17 cellular contexts compared by ENCODE assay signal in the genomic region with DNA sequence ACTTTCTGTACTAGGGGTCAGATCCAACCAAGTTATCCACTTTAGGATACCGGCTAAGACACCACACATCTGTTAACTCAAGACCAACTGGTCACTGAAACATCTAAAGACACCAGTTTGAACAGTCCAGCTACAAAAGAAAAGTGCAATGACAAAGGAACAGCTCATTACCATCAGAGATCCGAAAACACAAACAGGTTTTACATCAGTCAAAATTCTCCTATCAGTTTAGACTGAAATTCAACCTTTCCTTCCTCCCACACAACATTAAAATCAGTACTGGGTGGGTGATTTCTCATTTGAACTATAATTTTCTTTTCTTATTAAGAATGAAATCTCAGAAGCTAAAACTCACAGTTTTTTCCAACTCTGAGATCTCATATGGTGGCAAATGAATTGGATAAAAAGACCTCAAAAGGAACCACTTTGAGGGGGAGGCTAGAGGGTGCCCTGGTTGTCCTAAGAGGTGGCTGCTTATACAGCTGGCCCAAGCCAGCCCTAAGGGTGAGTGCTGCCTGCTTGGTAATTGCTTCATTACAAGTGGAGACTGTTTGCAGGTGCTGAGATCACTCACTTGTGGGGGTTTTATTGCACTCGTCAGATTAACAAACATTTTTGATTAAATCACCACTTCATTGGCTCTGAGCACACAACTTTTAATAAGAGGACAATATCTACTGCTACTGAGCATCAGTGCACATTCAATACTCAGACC. TPM values are rescaled to one million over a fixed set of nuclear protein-coding genes. Genes with fewer than 3 reads are reported as not detected.
DNase-seq lines count a peak whose midpoint lies in the region; ATAC-seq and TF ChIP-seq lines count a peak whose summit lies in the region.
"Had no signal": no experiment of that assay in that cellular context is flagged by ENCODE, and none has a peak within 500 bp of the region (broad histone marks: within the 10 kb centered on the region; RNA-seq: fewer than 3 reads in every experiment).

No MANE protein-coding gene starts in this region.

- peaks cover 16 to 46% (median 28%) of the 10 kb centered on the region in 3 donors for H3K4me1 Mint-ChIP-seq in naive B cell

- CTCF ChIA-PET in Panc1 (lab: Charles Lee): interaction anchor here (1.0 kb wide), 1 partner anchor 197 kb away, joined by 3 read pairs; no protein-coding TSS in a partner anchor

- H3K9me3 Mint-ChIP-seq in naive B cell: no peaks in the 10 kb centered on the region

- H3K4me3 Mint-ChIP-seq in naive B cell: no peak overlapping the region

- POLR2A ChIA-PET in Panc1 (lab: Charles Lee): no interaction called here

- ATAC-seq in Panc1 (no peak), naive B cell (ENCODE audit: low read depth in 2 of 2) (no peak), left cardiac atrium (no peak)

- intact Hi-C loops in Panc1 (cut with micrococcal nuclease; ENCODE audit: unreplicated experiment) (no loop called here), left cardiac atrium (cut with DNase I) (no loop called here)

- H3K4me3 ChIP-seq in Panc1 (ENCODE audit: low read depth in 2 of 2, low read length in 2 of 2): no peak overlapping the region
- H3K4me3 ChIP-seq: HAP-1, Peyer's patch, tibial artery had no signal

- H3K9me3 ChIP-seq in Panc1 (ENCODE audit: control insufficient read depth, insufficient read depth, low read depth, low read length): no peaks in the 10 kb centered on the region
- H3K9me3 ChIP-seq: Caco-2, HAP-1, Peyer's patch, tibial artery had no signal

- BruUV-seq in Panc1 (replicated peaks; lab: Mats Ljungman, UMichigan): no TSS peak

- H3K27me3 ChIP-seq in Panc1 (ENCODE audit: control insufficient read depth, insufficient read depth, low read length): no peaks in the 10 kb centered on the region
- H3K27me3 ChIP-seq: Peyer's patch, tibial artery had no signal

- no peaks in the 10 kb centered on the region for H3K27me3 Mint-ChIP-seq in naive B cell

- in situ Hi-C loops in Panc1 (cut with HindIII; ENCODE audit: low pct_unique_long_range_greater_than_20kb, low sequenced_read_pairs): no loop called here

- H3K27ac Mint-ChIP-seq in naive B cell: peak overlapping the region in 4 of 6 donors; percentile 11 to 49 (median 22)

- H3K4me1 ChIP-seq in Panc1 (ENCODE audit: control insufficient read depth, insufficient read depth, low read length): peaks cover 34% of the 10 kb centered on the region

- H3K36me3 ChIP-seq in Panc1 (ENCODE audit: control insufficient read depth, insufficient read depth, low read length): no peaks in the 10 kb centered on the region
- H3K36me3 ChIP-seq: HAP-1, Peyer's patch, tibial artery had no signal

- H3K36me3 Mint-ChIP-seq in naive B cell: no peaks in the 10 kb centered on the region

- H3K27ac ChIP-seq in Panc1 (ENCODE audit: low read length): peak overlapping the region; percentile 70
- H3K27ac ChIP-seq: HL-60, Peyer's patch, tibial artery had no signal

- DNase-seq in activated CD4-positive, alpha-beta T cell treated with anti-CD3 and anti-CD28 coated beads for 48 hours: peak; percentile 63
- DNase-seq in activated CD4-positive, alpha-beta T cell treated with anti-CD3 and anti-CD28 coated beads for 4 hours: no peak
- DNase-seq in NCI-H1092 (lab: John Stamatoyannopoulos, UW): peak; percentile 78
- no peak for DNase-seq in Panc1 (ENCODE audit: low read depth, low spot score)
- no peak for DNase-seq in naive B cell
- DNase-seq in NCI-H345 treated with DMSO at 0.1 percent for 48 hours (lab: John Stamatoyannopoulos, UW; ENCODE audit: unreplicated experiment): no peak
- DNase-seq in T-helper 9 cell: no peak
- DNase-seq in left cardiac atrium: no peak
- DNase-seq: amniotic stem cell, Caco-2, mesendoderm, nucleus accumbens, Peyer's patch, small intestine, tibial artery had no signal

- no peak for TF ChIP-seq CTCF in Panc1 (IDR thresholded peaks at IDR 0.05)

RNA-seq across cellular contexts. Expression of gene CCDC167, which starts 4.3 kb away (rescaled TPM):
- total RNA-seq in Panc1 (2021; ENCODE audit: unreplicated experiment): 57.6 TPM
- 48.1 TPM for polyA plus RNA-seq in Panc1 (2012; ENCODE audit: insufficient read length)
- 10 to 100 TPM; 35.2 to 61.3 (median 52.4) TPM for polyA plus RNA-seq in naive B cell (ENCODE audit: low read depth in 6 of 6)
- 10 to 100 TPM; 19.5 to 28.7 TPM for total RNA-seq in left cardiac atrium

Comparison
In these comparisons a context has a peak if more than half of its experiments do, and no peak if none do; other contexts are left out.
1. DNase-seq: peak in activated CD4-positive, alpha-beta T cell treated with anti-CD3 and anti-CD28 coated beads for 48 hours (single experiment) and NCI-H1092 (single experiment); none in activated CD4-positive, alpha-beta T cell treated with anti-CD3 and anti-CD28 coated beads for 4 hours (0 of 2), Panc1 (single experiment), naive B cell (single experiment), NCI-H345 treated with DMSO at 0.1 percent for 48 hours (single experiment), T-helper 9 cell (single experiment) and left cardiac atrium (single experiment).